In genomic region chr4:165379662-165380061, GRCh38 we compare ENCODE assay signal across 1 cellular context.
A peak's percentile ranks its signal among the peaks of the same experiment; 100 is the strongest.
TF ChIP-seq lines count a peak whose summit lies in the region.

No MANE protein-coding gene starts in this region.

TF ChIP-seq in HEK293, 187 proteins besides CTCF, POLR2A, EP300 and RAD21 (continued from another document):
- 0 out of 2 replicates have a peak, but pooled peaks have one; percentile 10 for TF ChIP-seq ZNF18 (tag by site-specific recombination; IDR thresholded peaks at IDR 0.05)
- TF ChIP-seq ZBTB17 (tag by site-specific recombination; IDR thresholded peaks at IDR 0.05): peak; percentile 50
- 0 out of 2 replicates have a peak, but pooled peaks have one; percentile 33 for TF ChIP-seq MZF1 (tag by site-specific recombination; IDR thresholded peaks at IDR 0.05; ENCODE audit: borderline replicate concordance)
- 0 out of 2 replicates have a peak, but pooled peaks have one; percentile 36 for TF ChIP-seq PATZ1 (tag by site-specific recombination; IDR thresholded peaks at IDR 0.05)
- 0 out of 2 replicates have a peak, but pooled peaks have one; percentile 35 for TF ChIP-seq ZNF629 (tag by site-specific recombination; IDR thresholded peaks at IDR 0.05)
- peak; percentile 8; the same call in 1 of the 2 replicates for TF ChIP-seq ZNF341 (tag by site-specific recombination; IDR thresholded peaks at IDR 0.05; ENCODE audit: low read depth)
- no peak for TF ChIP-seq ZNF169 (tag by site-specific recombination; IDR thresholded peaks at IDR 0.05)
